ENCODE assay signal across 22 cellular contexts in the genomic region with DNA sequence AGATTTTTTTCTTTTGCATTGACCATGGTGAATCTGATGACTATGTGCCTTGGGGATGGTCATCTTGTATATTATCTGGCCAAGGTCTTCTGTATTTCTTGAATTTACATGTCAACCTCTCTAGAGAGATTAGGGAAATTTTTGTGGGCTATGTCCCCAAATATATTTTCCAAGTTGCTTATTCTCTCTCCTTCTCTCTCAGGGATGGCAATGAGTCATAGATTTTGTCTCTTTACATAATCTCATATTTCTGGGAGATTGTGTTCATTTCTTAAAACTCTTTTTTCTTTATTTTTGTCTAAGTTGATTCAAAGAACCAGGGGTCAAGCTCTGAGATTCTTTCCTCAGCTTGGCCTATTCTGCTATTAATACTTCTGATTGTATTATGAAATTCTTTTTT. TPM values are rescaled to one million over a fixed set of nuclear protein-coding genes. Genes with fewer than 3 reads are reported as not detected.
"Had no signal": no experiment of that assay in that cellular context is flagged by ENCODE, and none has a peak within 500 bp of the region (broad histone marks: within the 10 kb centered on the region; RNA-seq: fewer than 3 reads in every experiment).

No MANE protein-coding gene starts in this region.

- H2AFZ ChIP-seq: hepatocyte had no signal

- H3K27me3 ChIP-seq: neutrophil, pancreas, suprapubic skin, vagina had no signal

- DNase-seq: kidney had no signal

- H3K4me3 ChIP-seq: gastrocnemius medialis, heart left ventricle, hepatocyte, lung, pancreas, skin epidermis, suprapubic skin, vagina had no signal

- H3K79me2 ChIP-seq: hepatocyte had no signal

- H3K9me3 ChIP-seq: gastrocnemius medialis, neutrophil, pancreas, suprapubic skin, vagina had no signal

- H3K4me1 ChIP-seq: gastrocnemius medialis, pancreas, vagina had no signal

- H3K27ac ChIP-seq: epithelial cell of prostate, gastrocnemius medialis, heart left ventricle, hepatocyte, neutrophil, pancreas, skin epidermis, suprapubic skin, vagina had no signal

- H3K36me3 ChIP-seq: gastrocnemius medialis, heart left ventricle, neutrophil, pancreas, suprapubic skin, vagina had no signal

- H3K4me2 ChIP-seq: hepatocyte had no signal

RNA-seq across cellular contexts. Expression of gene GKN2, which starts 9.9 kb away (rescaled TPM):
- total RNA-seq: endodermal cell, esophagus mucosa, gastrocnemius medialis, heart left ventricle, hepatocyte, kidney, left lobe of liver, mononuclear cell, natural killer cell, omental fat pad, posterior vena cava, pulmonary artery endothelial cell, suprapubic skin, ureter, vagina had no signal
- polyA plus RNA-seq: heart left ventricle, hepatocyte, liver, neural cell had no signal

RNA-seq across cellular contexts. Expression of gene GKN1, which starts 31.6 kb away (rescaled TPM):
- total RNA-seq: endodermal cell, esophagus mucosa, gastrocnemius medialis, heart left ventricle, kidney, left lobe of liver, liver, lung, natural killer cell, omental fat pad, posterior vena cava, pulmonary artery endothelial cell, suprapubic skin, ureter, vagina had no signal
- polyA plus RNA-seq: heart left ventricle, liver, neural cell had no signal
